In genomic region chr6:144162977-144163376, GRCh38 we compare ENCODE assay signal across 1 cellular context.
TF ChIP-seq lines count a peak whose summit lies in the region.

No MANE protein-coding gene starts in this region.

TF ChIP-seq in GM12878, 131 proteins besides CTCF, POLR2A, EP300 and RAD21 (continued from another document):
- no peak for TF ChIP-seq TCF12 (IDR thresholded peaks at IDR 0.05; ENCODE audit: low read depth, low read length)
TF ChIP-seq in GM12878: peak in this region for 4.
